In genomic region chr2:156435725-156436476, GRCh38 we compare ENCODE assay signal across 8 cellular contexts. TPM values are rescaled to one million over a fixed set of nuclear protein-coding genes. Genes with fewer than 3 reads are reported as not detected.
DNase-seq lines count a peak whose midpoint lies in the region; ATAC-seq and TF ChIP-seq lines count a peak whose summit lies in the region.

TSS of gene GPD2 (plus strand) at chr2:156436379. CDS start at chr2:156476106, 39,727 bp downstream.

- H3K79me2 ChIP-seq in ACC112 (ENCODE audit: control insufficient read depth, insufficient read depth, low read length, unreplicated experiment) = peaks cover 39% of the 10 kb centered on the region

- H2AFZ ChIP-seq in ACC112 (ENCODE audit: low read length, unreplicated experiment) = peak within 1 kb of the TSS; percentile 76

- no peak for TF ChIP-seq CTCF in colonic mucosa (IDR thresholded peaks at IDR 0.05)

- ATAC-seq in GM18511 (IDR thresholded peaks at IDR 0.05; ENCODE audit: unreplicated experiment) (peak; percentile 63), HG03039 (IDR thresholded peaks at IDR 0.05; ENCODE audit: unreplicated experiment) (peak; percentile 54), left colon (peak; percentile 92)

- H3K36me3 ChIP-seq in ACC112 (ENCODE audit: insufficient read depth, low read length) (0 out of 2 replicates have a peak, but pooled peaks cover 2% of the 10 kb centered on the region), colonic mucosa (no peaks in the 10 kb centered on the region)

- intact Hi-C loops in colonic mucosa (cut with DNase I) (loop anchor here (2.0 to 5.0 kb wide), 2 partner anchors 35 to 94 kb away; no protein-coding TSS in a partner anchor), left colon (cut with DNase I, micrococcal nuclease) (loop anchor here in 1 of 2 donors (5.0 to 10.0 kb wide), 2 partner anchors 34 to 101 kb away; partner anchors contain the start of gene NR4A2)

- H3K9me3 ChIP-seq in colonic mucosa = no peaks in the 10 kb centered on the region

- peak within 1 kb of the TSS; percentile 67 for H3K27ac ChIP-seq in ACC112 (ENCODE audit: low read depth, low read length)
- H3K27ac ChIP-seq in colonic mucosa = peak within 1 kb of the TSS; percentile 98

- peak within 1 kb of the TSS; percentile 84 to 89 for H3K9ac ChIP-seq in colonic mucosa (ENCODE audit: low read depth in 2 of 2, low read length in 2 of 2)

- H3K27me3 ChIP-seq in ACC112 (ENCODE audit: insufficient read depth, low read length) (no peaks in the 10 kb centered on the region), colonic mucosa (no peaks in the 10 kb centered on the region)

- peak within 1 kb of the TSS; percentile 85 for H3K4me3 ChIP-seq in ACC112 (ENCODE audit: low read depth, low read length)
- peak within 1 kb of the TSS; percentile 63 for H3K4me3 ChIP-seq in colonic mucosa

- H3K4me1 ChIP-seq in ACC112 (ENCODE audit: control insufficient read depth, insufficient read depth, low read length, unreplicated experiment) (peaks cover 30% of the 10 kb centered on the region), colonic mucosa (no peaks in the 10 kb centered on the region)

- DNase-seq in NCI-H2227 (lab: John Stamatoyannopoulos, UW; ENCODE audit: unreplicated experiment) (peak; percentile 90), colonic mucosa (peak; percentile 91), left colon (peak; percentile 93)
- peak; percentile 62 for DNase-seq in activated CD4-positive, alpha-beta T cell treated with anti-CD3 and anti-CD28 coated beads for 48 hours
- DNase-seq in stimulated activated CD4-positive, alpha-beta T cell treated with anti-CD3 and anti-CD28 coated beads, Interleukin-2, amount 100 ng/mL, for 24 hours = peak; percentile 61 to 66

RNA-seq across cellular contexts. Expression of gene GPD2, which starts in this region (rescaled TPM):
- total RNA-seq in colonic mucosa (10 to 100 TPM; 61.1 to 76.2 TPM), left colon (10 to 100 TPM; 79.9 to 80.0 TPM)

Comparison
In these comparisons a context has a peak if more than half of its experiments do, and no peak if none do; other contexts are left out.
1. Peak in every context shown above with its lines: DNase-seq, ATAC-seq, H3K4me3 ChIP-seq and H3K27ac ChIP-seq.